ENCODE assay signal across 20 cellular contexts in the genomic region with DNA sequence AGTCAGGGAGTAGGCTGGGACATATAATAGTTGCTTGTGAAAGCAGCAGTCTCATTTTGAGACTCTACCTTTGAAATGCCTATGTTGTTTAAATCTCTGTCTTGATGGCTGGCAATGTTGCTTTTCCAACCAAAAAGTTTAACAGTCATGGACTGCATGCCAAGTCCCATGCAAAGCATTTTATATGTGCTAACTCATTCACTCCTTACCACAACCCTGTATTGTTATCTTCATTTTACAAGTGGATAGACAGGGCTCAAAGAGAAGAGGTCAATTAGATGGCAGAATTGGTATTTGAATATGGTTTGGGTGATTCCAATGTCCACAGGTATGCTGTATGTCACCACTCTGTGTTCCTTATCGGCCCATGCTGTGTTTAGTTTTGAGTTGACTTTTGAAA.
"Had no signal": no experiment of that assay in that cellular context is flagged by ENCODE, and none has a peak within 500 bp of the region (broad histone marks: within the 10 kb centered on the region; RNA-seq: fewer than 3 reads in every experiment).

No MANE protein-coding gene starts in this region.

- H3K27ac ChIP-seq: epithelial cell of prostate, psoas muscle, stomach, thyroid gland had no signal

- H3K4me3 Mint-ChIP-seq: dendritic cell treated with granulocyte-macrophage colony-stimulating factor and Interleukin-4, amounts not matched to agents 40 ng/mL and 50 ng/mL, for 4 days; endodermal cell; memory B cell; natural killer cell; stimulated activated effector memory CD8-positive, alpha-beta T cell treated with anti-CD3 and anti-CD28 coated beads, Interleukin-12 subunit alpha, Interleukin-12 subunit beta, amount 100 ng/mL, for 72 hours had no signal

- ATAC-seq: esophagus mucosa; natural killer cell; psoas muscle; right cardiac atrium; stimulated activated effector memory CD8-positive, alpha-beta T cell treated with anti-CD3 and anti-CD28 coated beads, Interleukin-12 subunit alpha, Interleukin-12 subunit beta, amount 100 ng/mL, for 72 hours had no signal

- H3K27me3 Mint-ChIP-seq: dendritic cell treated with granulocyte-macrophage colony-stimulating factor and Interleukin-4, amounts not matched to agents 40 ng/mL and 50 ng/mL, for 4 days had no signal

- H3K27me3 ChIP-seq: sigmoid colon, stomach, thyroid gland had no signal

- H3K9me3 ChIP-seq: psoas muscle, sigmoid colon, thyroid gland had no signal

- H3K4me3 ChIP-seq: lung, psoas muscle, sigmoid colon, stomach, thyroid gland had no signal

- H3K4me1 Mint-ChIP-seq: memory B cell; natural killer cell; stimulated activated effector memory CD8-positive, alpha-beta T cell treated with anti-CD3 and anti-CD28 coated beads, Interleukin-12 subunit alpha, Interleukin-12 subunit beta, amount 100 ng/mL, for 72 hours had no signal

- H3K36me3 ChIP-seq: sigmoid colon, stomach, thyroid gland had no signal

- H3K4me1 ChIP-seq: psoas muscle, sigmoid colon, stomach, thyroid gland had no signal

- H3K9me3 Mint-ChIP-seq: dendritic cell treated with granulocyte-macrophage colony-stimulating factor and Interleukin-4, amounts not matched to agents 40 ng/mL and 50 ng/mL, for 4 days; endodermal cell; memory B cell; natural killer cell; stimulated activated effector memory CD8-positive, alpha-beta T cell treated with anti-CD3 and anti-CD28 coated beads, Interleukin-12 subunit alpha, Interleukin-12 subunit beta, amount 100 ng/mL, for 72 hours had no signal

- DNase-seq: effector CD8-positive, alpha-beta T cell; endodermal cell; foreskin melanocyte; natural killer cell; nucleus accumbens; psoas muscle; right cardiac atrium; sigmoid colon; stimulated activated CD4-positive, alpha-beta T cell treated with anti-CD3 and anti-CD28 coated beads, Interleukin-2, amount 100 ng/mL, for 24 hours; stimulated activated CD4-positive, alpha-beta T cell treated with anti-CD3 and anti-CD28 coated beads, Interleukin-4, amount 100 ng/mL, for 24 hours; stimulated activated naive CD4-positive, alpha-beta T cell treated with Interleukin-2 at 50 U/mL for 16 hours; stomach; thyroid gland; trophoblast cell had no signal

- H3K36me3 Mint-ChIP-seq: memory B cell; natural killer cell; stimulated activated effector memory CD8-positive, alpha-beta T cell treated with anti-CD3 and anti-CD28 coated beads, Interleukin-12 subunit alpha, Interleukin-12 subunit beta, amount 100 ng/mL, for 72 hours had no signal

- H3K27ac Mint-ChIP-seq: dendritic cell treated with granulocyte-macrophage colony-stimulating factor and Interleukin-4, amounts not matched to agents 40 ng/mL and 50 ng/mL, for 4 days; endodermal cell; memory B cell; natural killer cell; stimulated activated effector memory CD8-positive, alpha-beta T cell treated with anti-CD3 and anti-CD28 coated beads, Interleukin-12 subunit alpha, Interleukin-12 subunit beta, amount 100 ng/mL, for 72 hours had no signal
